ENCODE assay signal across 22 cellular contexts in genomic region chr13:29481603-29482002, GRCh38.
"Had no signal": no experiment of that assay in that cellular context is flagged by ENCODE, and none has a peak within 500 bp of the region (broad histone marks: within the 10 kb centered on the region; RNA-seq: fewer than 3 reads in every experiment).

No MANE protein-coding gene starts in this region.

- ATAC-seq: HepG2, Panc1, PC-3 had no signal

- DNase-seq: IMR-90; Karpas-422; KG1; NCI-H1092; NCI-H1105 treated with DMSO at 0.1 percent for 48 hours; NCI-H1417 treated with DMSO at 0.1 percent for 48 hours; NCI-H146; NCI-H1694 treated with DMSO at 0.1 percent for 48 hours; NCI-H1930; NCI-H2081; NCI-H2227 treated with DMSO at 0.1 percent for 48 hours; NCI-H526; NCI-H82; NK-92 treated with Interleukin-12 subunit alpha and Interleukin-12 subunit beta, amount 100 ng/mL, for 24 hours; PC-3; SHP77; SK-N-SH; SW 1271 had no signal

- H3K4me2 ChIP-seq: SK-N-SH had no signal

- H3K36me3 ChIP-seq: MG63 had no signal

- H3K4me3 ChIP-seq: MG63 had no signal

- H3K9me3 ChIP-seq: MG63, SK-N-SH had no signal

- H3K27ac ChIP-seq: RWPE1 had no signal

- H3K27me3 ChIP-seq: MG63 had no signal
